Comparison of ENCODE assay signal across 1 cellular context in genomic region chr19:54190942-54191670, GRCh38.
A peak's percentile ranks its signal among the peaks of the same experiment; 100 is the strongest.
TF ChIP-seq lines count a peak whose summit lies in the region.

Gene TSEN34, plus strand, starts transcription at chr19:54191308. Its CDS starts 57 bp downstream, at chr19:54191365.

TF ChIP-seq in K562, 482 proteins besides CTCF, POLR2A, EP300 and RAD21 (continued from another document and continues in another):
- TF ChIP-seq, protein P1, sequence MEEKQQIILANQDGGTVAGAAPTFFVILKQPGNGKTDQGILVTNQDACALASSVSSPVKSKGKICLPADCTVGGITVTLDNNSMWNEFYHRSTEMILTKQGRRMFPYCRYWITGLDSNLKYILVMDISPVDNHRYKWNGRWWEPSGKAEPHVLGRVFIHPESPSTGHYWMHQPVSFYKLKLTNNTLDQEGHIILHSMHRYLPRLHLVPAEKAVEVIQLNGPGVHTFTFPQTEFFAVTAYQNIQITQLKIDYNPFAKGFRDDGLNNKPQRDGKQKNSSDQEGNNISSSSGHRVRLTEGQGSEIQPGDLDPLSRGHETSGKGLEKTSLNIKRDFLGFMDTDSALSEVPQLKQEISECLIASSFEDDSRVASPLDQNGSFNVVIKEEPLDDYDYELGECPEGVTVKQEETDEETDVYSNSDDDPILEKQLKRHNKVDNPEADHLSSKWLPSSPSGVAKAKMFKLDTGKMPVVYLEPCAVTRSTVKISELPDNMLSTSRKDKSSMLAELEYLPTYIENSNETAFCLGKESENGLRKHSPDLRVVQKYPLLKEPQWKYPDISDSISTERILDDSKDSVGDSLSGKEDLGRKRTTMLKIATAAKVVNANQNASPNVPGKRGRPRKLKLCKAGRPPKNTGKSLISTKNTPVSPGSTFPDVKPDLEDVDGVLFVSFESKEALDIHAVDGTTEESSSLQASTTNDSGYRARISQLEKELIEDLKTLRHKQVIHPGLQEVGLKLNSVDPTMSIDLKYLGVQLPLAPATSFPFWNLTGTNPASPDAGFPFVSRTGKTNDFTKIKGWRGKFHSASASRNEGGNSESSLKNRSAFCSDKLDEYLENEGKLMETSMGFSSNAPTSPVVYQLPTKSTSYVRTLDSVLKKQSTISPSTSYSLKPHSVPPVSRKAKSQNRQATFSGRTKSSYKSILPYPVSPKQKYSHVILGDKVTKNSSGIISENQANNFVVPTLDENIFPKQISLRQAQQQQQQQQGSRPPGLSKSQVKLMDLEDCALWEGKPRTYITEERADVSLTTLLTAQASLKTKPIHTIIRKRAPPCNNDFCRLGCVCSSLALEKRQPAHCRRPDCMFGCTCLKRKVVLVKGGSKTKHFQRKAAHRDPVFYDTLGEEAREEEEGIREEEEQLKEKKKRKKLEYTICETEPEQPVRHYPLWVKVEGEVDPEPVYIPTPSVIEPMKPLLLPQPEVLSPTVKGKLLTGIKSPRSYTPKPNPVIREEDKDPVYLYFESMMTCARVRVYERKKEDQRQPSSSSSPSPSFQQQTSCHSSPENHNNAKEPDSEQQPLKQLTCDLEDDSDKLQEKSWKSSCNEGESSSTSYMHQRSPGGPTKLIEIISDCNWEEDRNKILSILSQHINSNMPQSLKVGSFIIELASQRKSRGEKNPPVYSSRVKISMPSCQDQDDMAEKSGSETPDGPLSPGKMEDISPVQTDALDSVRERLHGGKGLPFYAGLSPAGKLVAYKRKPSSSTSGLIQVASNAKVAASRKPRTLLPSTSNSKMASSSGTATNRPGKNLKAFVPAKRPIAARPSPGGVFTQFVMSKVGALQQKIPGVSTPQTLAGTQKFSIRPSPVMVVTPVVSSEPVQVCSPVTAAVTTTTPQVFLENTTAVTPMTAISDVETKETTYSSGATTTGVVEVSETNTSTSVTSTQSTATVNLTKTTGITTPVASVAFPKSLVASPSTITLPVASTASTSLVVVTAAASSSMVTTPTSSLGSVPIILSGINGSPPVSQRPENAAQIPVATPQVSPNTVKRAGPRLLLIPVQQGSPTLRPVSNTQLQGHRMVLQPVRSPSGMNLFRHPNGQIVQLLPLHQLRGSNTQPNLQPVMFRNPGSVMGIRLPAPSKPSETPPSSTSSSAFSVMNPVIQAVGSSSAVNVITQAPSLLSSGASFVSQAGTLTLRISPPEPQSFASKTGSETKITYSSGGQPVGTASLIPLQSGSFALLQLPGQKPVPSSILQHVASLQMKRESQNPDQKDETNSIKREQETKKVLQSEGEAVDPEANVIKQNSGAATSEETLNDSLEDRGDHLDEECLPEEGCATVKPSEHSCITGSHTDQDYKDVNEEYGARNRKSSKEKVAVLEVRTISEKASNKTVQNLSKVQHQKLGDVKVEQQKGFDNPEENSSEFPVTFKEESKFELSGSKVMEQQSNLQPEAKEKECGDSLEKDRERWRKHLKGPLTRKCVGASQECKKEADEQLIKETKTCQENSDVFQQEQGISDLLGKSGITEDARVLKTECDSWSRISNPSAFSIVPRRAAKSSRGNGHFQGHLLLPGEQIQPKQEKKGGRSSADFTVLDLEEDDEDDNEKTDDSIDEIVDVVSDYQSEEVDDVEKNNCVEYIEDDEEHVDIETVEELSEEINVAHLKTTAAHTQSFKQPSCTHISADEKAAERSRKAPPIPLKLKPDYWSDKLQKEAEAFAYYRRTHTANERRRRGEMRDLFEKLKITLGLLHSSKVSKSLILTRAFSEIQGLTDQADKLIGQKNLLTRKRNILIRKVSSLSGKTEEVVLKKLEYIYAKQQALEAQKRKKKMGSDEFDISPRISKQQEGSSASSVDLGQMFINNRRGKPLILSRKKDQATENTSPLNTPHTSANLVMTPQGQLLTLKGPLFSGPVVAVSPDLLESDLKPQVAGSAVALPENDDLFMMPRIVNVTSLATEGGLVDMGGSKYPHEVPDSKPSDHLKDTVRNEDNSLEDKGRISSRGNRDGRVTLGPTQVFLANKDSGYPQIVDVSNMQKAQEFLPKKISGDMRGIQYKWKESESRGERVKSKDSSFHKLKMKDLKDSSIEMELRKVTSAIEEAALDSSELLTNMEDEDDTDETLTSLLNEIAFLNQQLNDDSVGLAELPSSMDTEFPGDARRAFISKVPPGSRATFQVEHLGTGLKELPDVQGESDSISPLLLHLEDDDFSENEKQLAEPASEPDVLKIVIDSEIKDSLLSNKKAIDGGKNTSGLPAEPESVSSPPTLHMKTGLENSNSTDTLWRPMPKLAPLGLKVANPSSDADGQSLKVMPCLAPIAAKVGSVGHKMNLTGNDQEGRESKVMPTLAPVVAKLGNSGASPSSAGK (IDR thresholded peaks at IDR 0.05): no peak
- no peak for TF ChIP-seq PCBP1 (IDR thresholded peaks at IDR 0.05; ENCODE audit: low read depth, low read length, poor library complexity, severe bottlenecking)
- TF ChIP-seq ZKSCAN1 (IDR thresholded peaks at IDR 0.05; ENCODE audit: low read depth, low read length): 0 out of 2 replicates have a peak, but pooled peaks have one; percentile 46
- TF ChIP-seq, protein P2, sequence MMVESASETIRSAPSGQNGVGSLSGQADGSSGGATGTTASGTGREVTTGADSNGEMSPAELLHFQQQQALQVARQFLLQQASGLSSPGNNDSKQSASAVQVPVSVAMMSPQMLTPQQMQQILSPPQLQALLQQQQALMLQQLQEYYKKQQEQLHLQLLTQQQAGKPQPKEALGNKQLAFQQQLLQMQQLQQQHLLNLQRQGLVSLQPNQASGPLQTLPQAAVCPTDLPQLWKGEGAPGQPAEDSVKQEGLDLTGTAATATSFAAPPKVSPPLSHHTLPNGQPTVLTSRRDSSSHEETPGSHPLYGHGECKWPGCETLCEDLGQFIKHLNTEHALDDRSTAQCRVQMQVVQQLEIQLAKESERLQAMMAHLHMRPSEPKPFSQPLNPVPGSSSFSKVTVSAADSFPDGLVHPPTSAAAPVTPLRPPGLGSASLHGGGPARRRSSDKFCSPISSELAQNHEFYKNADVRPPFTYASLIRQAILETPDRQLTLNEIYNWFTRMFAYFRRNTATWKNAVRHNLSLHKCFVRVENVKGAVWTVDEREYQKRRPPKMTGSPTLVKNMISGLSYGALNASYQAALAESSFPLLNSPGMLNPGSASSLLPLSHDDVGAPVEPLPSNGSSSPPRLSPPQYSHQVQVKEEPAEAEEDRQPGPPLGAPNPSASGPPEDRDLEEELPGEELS (CRISPR knock-in tag; IDR thresholded peaks at IDR 0.05; ENCODE audit: borderline replicate concordance): peak; percentile 32; the same call in 1 of the 2 replicates
- TF ChIP-seq ETS1 (conservative IDR thresholded peaks at IDR 0.05; ENCODE audit: control insufficient read depth, low read depth, low read length): peak; percentile 48; the same call in 1 of the 2 replicates
- TF ChIP-seq ZNF175 (CRISPR knock-in tag; IDR thresholded peaks at IDR 0.05; ENCODE audit: low read depth): 0 out of 2 replicates have a peak, but pooled peaks have one; percentile 41
- peak; percentile 90 for TF ChIP-seq TFAP4 (CRISPR knock-in tag; IDR thresholded peaks at IDR 0.05; ENCODE audit: borderline replicate concordance)
- TF ChIP-seq BRD4 (IDR thresholded peaks at IDR 0.05): no peak
- peak; percentile 26 for TF ChIP-seq POLR2B (IDR thresholded peaks at IDR 0.05; ENCODE audit: low read depth, partially characterized antibody)
- 0 out of 2 replicates have a peak, but pooled peaks have one; percentile 38 for TF ChIP-seq NR2C2 (CRISPR knock-in tag; IDR thresholded peaks at IDR 0.05)
- no peak for TF ChIP-seq NR2C2 (tag; IDR thresholded peaks at IDR 0.05)
- no peak for TF ChIP-seq SRSF9 (IDR thresholded peaks at IDR 0.05; ENCODE audit: borderline replicate concordance, low read depth, low read length)
- TF ChIP-seq CGGBP1 (CRISPR knock-in tag; IDR thresholded peaks at IDR 0.05): no peak
- TF ChIP-seq SP1 (CRISPR knock-in tag; IDR thresholded peaks at IDR 0.05): peak; percentile 19; the same call in 1 of the 2 replicates
- no peak for TF ChIP-seq ZBTB9 (CRISPR knock-in tag; IDR thresholded peaks at IDR 0.05)
- peak; percentile 91; the same call in 1 of the 2 replicates for TF ChIP-seq KDM2B (CRISPR knock-in tag; IDR thresholded peaks at IDR 0.05)
- no peak for TF ChIP-seq PTRF (tag; IDR thresholded peaks at IDR 0.05)
- TF ChIP-seq ZNF431 (CRISPR knock-in tag; IDR thresholded peaks at IDR 0.05): 0 out of 2 replicates have a peak, but pooled peaks have one; percentile 30
- peak; percentile 71 for TF ChIP-seq RBBP5 (IDR thresholded peaks at IDR 0.05; ENCODE audit: borderline replicate concordance, insufficient read depth, low read length, poor library complexity, severe bottlenecking)
- peak; percentile 52; the same call in 1 of the 2 replicates for TF ChIP-seq ZNF75A (CRISPR knock-in tag; IDR thresholded peaks at IDR 0.05)
- TF ChIP-seq JUN (IDR thresholded peaks at IDR 0.05; ENCODE audit: borderline replicate concordance, low read depth, low read length): no peak
- TF ChIP-seq JUN (CRISPR knock-in tag; IDR thresholded peaks at IDR 0.05; ENCODE audit: borderline replicate concordance): no peak
- TF ChIP-seq GATA2 (CRISPR knock-in tag; IDR thresholded peaks at IDR 0.05): no peak
- peak; percentile 77; the same call in 1 of the 2 replicates for TF ChIP-seq PHF8 (IDR thresholded peaks at IDR 0.05; ENCODE audit: borderline replicate concordance, low read length)
- TF ChIP-seq RBM34 (IDR thresholded peaks at IDR 0.05; ENCODE audit: borderline replicate concordance, insufficient read depth, low read length): 0 out of 2 replicates have a peak, but pooled peaks have one; percentile 86
- TF ChIP-seq GTF2B (IDR thresholded peaks at IDR 0.05; ENCODE audit: extremely low read depth, insufficient read length): no peak
- no peak for TF ChIP-seq MITF (IDR thresholded peaks at IDR 0.05)
- no peak for TF ChIP-seq FOXK1 (CRISPR knock-in tag; IDR thresholded peaks at IDR 0.05; ENCODE audit: borderline replicate concordance)
- TF ChIP-seq SIN3A (IDR thresholded peaks at IDR 0.05; ENCODE audit: borderline replicate concordance in 2 of 2, control insufficient read depth in 1 of 2, low read depth in 2 of 2, low read length in 2 of 2): peak; percentile 59 to 82; a peak in 2 of 4 replicates
- peak; percentile 98 for TF ChIP-seq KLF13 (tag; IDR thresholded peaks at IDR 0.05; ENCODE audit: borderline replicate concordance, low read depth)
- TF ChIP-seq U2AF1 (optimal IDR thresholded peaks at IDR 0.05; ENCODE audit: low read depth, low read length): peak; percentile 67
- no peak for TF ChIP-seq HNRNPLL (IDR thresholded peaks at IDR 0.05; ENCODE audit: low read depth, low read length, poor library complexity, severe bottlenecking)
- no peak for TF ChIP-seq ARHGAP35 (IDR thresholded peaks at IDR 0.05; ENCODE audit: partially characterized antibody)
